ENCODE assay signal across 15 cellular contexts in genomic region chr2:226903179-226903578, GRCh38.
DNase-seq lines count a peak whose midpoint lies in the region; ATAC-seq and TF ChIP-seq lines count a peak whose summit lies in the region.
"Had no signal": no experiment of that assay in that cellular context is flagged by ENCODE, and none has a peak within 500 bp of the region (broad histone marks: within the 10 kb centered on the region; RNA-seq: fewer than 3 reads in every experiment).

No MANE protein-coding gene starts in this region.

- DNase-seq in AG08396 (ENCODE audit: low spot score) (peak; percentile 61), HK-2 (ENCODE audit: unreplicated experiment) (peak; percentile 27), amniotic epithelial cell (ENCODE audit: low read depth) (peak; percentile 93), kidney glomerular epithelial cell (lab: John Stamatoyannopoulos, UW) (peak; percentile 33), vagina (ENCODE audit: extremely low spot score in 2 of 2) (no peak), MM.1S (no peak), type B pancreatic cell (ENCODE audit: extremely low spot score, unreplicated experiment) (no peak)
- DNase-seq: DMS153, dorsolateral prefrontal cortex, KBM-7, NCI-H446, nephron progenitor cell, T-cell, thyroid gland had no signal

- no peaks in the 10 kb centered on the region for H3K36me3 ChIP-seq in vagina
- H3K36me3 ChIP-seq in MM.1S (replicated peaks; ENCODE audit: insufficient read depth, low read length) = no peaks in the 10 kb centered on the region
- H3K36me3 ChIP-seq: thyroid gland had no signal

- no peak overlapping the region for H3K27ac Mint-ChIP-seq in type B pancreatic cell
- H3K27ac Mint-ChIP-seq: nephron progenitor cell had no signal

- H3K27me3 ChIP-seq in vagina (no peaks in the 10 kb centered on the region), MM.1S (replicated peaks; ENCODE audit: insufficient read depth, low read length) (no peaks in the 10 kb centered on the region)
- H3K27me3 ChIP-seq: dorsolateral prefrontal cortex, thyroid gland had no signal

- TF ChIP-seq POLR2A in vagina (IDR thresholded peaks at IDR 0.05) = no peak

- no peaks in the 10 kb centered on the region for H3K27me3 Mint-ChIP-seq in type B pancreatic cell
- H3K27me3 Mint-ChIP-seq: T-cell had no signal

- intact Hi-C loops in vagina (cut with DNase I) = no loop called here

- H3K4me3 Mint-ChIP-seq in type B pancreatic cell = no peak overlapping the region
- H3K4me3 Mint-ChIP-seq: nephron progenitor cell, T-cell had no signal

- peaks cover 8% of the 10 kb centered on the region; the same call in 1 of the 2 replicates for H3K79me2 ChIP-seq in MM.1S (ENCODE audit: low read length)

- H3K4me1 ChIP-seq in vagina (no peaks in the 10 kb centered on the region), MM.1S (ENCODE audit: low read length) (peaks cover 30% of the 10 kb centered on the region)
- H3K4me1 ChIP-seq: thyroid gland had no signal

- H3K9me3 ChIP-seq in vagina = no peaks in the 10 kb centered on the region
- no peaks in the 10 kb centered on the region for H3K9me3 ChIP-seq in MM.1S (replicated peaks; ENCODE audit: insufficient read depth, low read length)
- H3K9me3 ChIP-seq: thyroid gland had no signal

- H3K9me2 ChIP-seq in MM.1S (replicated peaks; ENCODE audit: insufficient read depth, low read length) = no peaks in the 10 kb centered on the region

- no peak overlapping the region for H3K9ac ChIP-seq in MM.1S (ENCODE audit: low read length)

- ATAC-seq in GM19035 (IDR thresholded peaks at IDR 0.05; ENCODE audit: unreplicated experiment) = no peak
- ATAC-seq: T-cell had no signal

- H3K4me1 Mint-ChIP-seq in type B pancreatic cell (ENCODE audit: unreplicated experiment) = no peaks in the 10 kb centered on the region

- H3K9me3 Mint-ChIP-seq in type B pancreatic cell = no peaks in the 10 kb centered on the region
- H3K9me3 Mint-ChIP-seq: nephron progenitor cell, T-cell had no signal

- H3F3A ChIP-seq in MM.1S (ENCODE audit: insufficient read depth, low read length) = peaks cover 30% of the 10 kb centered on the region

- H2AFZ ChIP-seq in MM.1S (ENCODE audit: low read length) = no peak overlapping the region

- no peak overlapping the region for H3K27ac ChIP-seq in vagina
- no peak overlapping the region for H3K27ac ChIP-seq in MM.1S (ENCODE audit: low read length)
- H3K27ac ChIP-seq: dorsolateral prefrontal cortex, thyroid gland had no signal

- H4K20me1 ChIP-seq in MM.1S (ENCODE audit: insufficient read depth, low read length) = no peaks in the 10 kb centered on the region

- no peak overlapping the region for H3K4me3 ChIP-seq in vagina
- no peak overlapping the region for H3K4me3 ChIP-seq in MM.1S (ENCODE audit: low read length)
- H3K4me3 ChIP-seq: dorsolateral prefrontal cortex, thyroid gland had no signal

- peaks cover 16% of the 10 kb centered on the region for H3K36me3 Mint-ChIP-seq in type B pancreatic cell

- TF ChIP-seq CTCF in vagina (IDR thresholded peaks at IDR 0.05) (no peak), MM.1S (IDR thresholded peaks at IDR 0.05; ENCODE audit: low read length) (no peak), type B pancreatic cell (conservative IDR thresholded peaks at IDR 0.05) (no peak)

- no peak overlapping the region for H3K4me2 ChIP-seq in MM.1S (ENCODE audit: low read depth, low read length)

Comparison
In these comparisons a context has a peak if more than half of its experiments do, and no peak if none do; other contexts are left out.
1. DNase-seq: peak in AG08396 (single experiment), HK-2 (single experiment), amniotic epithelial cell (single experiment) and kidney glomerular epithelial cell (single experiment); none in vagina (0 of 2), MM.1S (single experiment) and type B pancreatic cell (single experiment).